In genomic region chr2:30927561-30928075, GRCh38 we compare ENCODE assay signal across 21 cellular contexts.
"Had no signal": no experiment of that assay in that cellular context is flagged by ENCODE, and none has a peak within 500 bp of the region (broad histone marks: within the 10 kb centered on the region; RNA-seq: fewer than 3 reads in every experiment).

No MANE protein-coding gene starts in this region.

- DNase-seq: activated CD4-positive, alpha-beta T cell treated with anti-CD3 and anti-CD28 coated beads, Interleukin-2, amount 10 ng/mL, durations not matched to agents 7 days and 5 days; activated CD4-positive, CD25-positive, alpha-beta regulatory T cell treated with anti-CD3 and anti-CD28 coated beads, Interleukin-2, amount 50 U/mL, for 72 hours; activated CD8-positive, alpha-beta memory T cell treated with anti-CD3 and anti-CD28 coated beads, Interleukin-2, amount 10 ng/mL, durations not matched to agents 7 days and 5 days; activated CD8-positive, alpha-beta T cell treated with anti-CD3 and anti-CD28 coated beads for 36 hours; activated effector memory CD4-positive, alpha-beta T cell treated with anti-CD3 and anti-CD28 coated beads, Interleukin-2, amount 50 U/mL, for 16 hours; activated naive CD4-positive, alpha-beta T cell treated with anti-CD3 and anti-CD28 coated beads, Interleukin-2, amount 50 U/mL, for 16 hours; activated naive CD8-positive, alpha-beta T cell treated with anti-CD3 and anti-CD28 coated beads, Interleukin-2, amount 50 U/mL, for 24 hours; activated T-cell treated with anti-CD3 and anti-CD28 coated beads for 4 hours; effector memory CD4-positive, alpha-beta T cell; foreskin keratinocyte; hypothalamus; nephron progenitor cell; pancreas; right lobe of liver; small intestine; stimulated activated CD4-positive, alpha-beta T cell treated with anti-CD3 and anti-CD28 coated beads, Interleukin-15, amount 100 ng/mL, for 24 hours; stimulated activated naive B cell treated with anti-CD40 and anti-IgM and Interleukin-4, amounts not matched to agents 10 μg/mL and 1 μg/mL and 100 μg/mL, for 72 hours; transverse colon had no signal

- H3K9me3 Mint-ChIP-seq: activated CD4-positive, alpha-beta T cell treated with anti-CD3 and anti-CD28 coated beads, Interleukin-2, amount 10 ng/mL, durations not matched to agents 7 days and 5 days; activated CD8-positive, alpha-beta T cell treated with anti-CD3 and anti-CD28 coated beads for 36 hours; activated naive CD8-positive, alpha-beta T cell treated with anti-CD3 and anti-CD28 coated beads, Interleukin-2, amount 50 U/mL, for 24 hours; memory B cell; nephron progenitor cell; stimulated activated naive B cell treated with anti-CD40 and anti-IgM and Interleukin-4, amounts not matched to agents 10 μg/mL and 1 μg/mL and 100 μg/mL, for 72 hours had no signal

- H3K4me3 Mint-ChIP-seq: activated CD4-positive, alpha-beta T cell treated with anti-CD3 and anti-CD28 coated beads, Interleukin-2, amount 10 ng/mL, durations not matched to agents 7 days and 5 days; activated CD8-positive, alpha-beta memory T cell treated with anti-CD3 and anti-CD28 coated beads, Interleukin-2, amount 10 ng/mL, durations not matched to agents 7 days and 5 days; activated CD8-positive, alpha-beta T cell treated with anti-CD3 and anti-CD28 coated beads for 36 hours; activated naive CD8-positive, alpha-beta T cell treated with anti-CD3 and anti-CD28 coated beads, Interleukin-2, amount 50 U/mL, for 24 hours; memory B cell; nephron progenitor cell; stimulated activated naive B cell treated with anti-CD40 and anti-IgM and Interleukin-4, amounts not matched to agents 10 μg/mL and 1 μg/mL and 100 μg/mL, for 72 hours had no signal

- H3K27ac ChIP-seq: cardiac muscle cell, foreskin keratinocyte, pancreas, right lobe of liver, transverse colon, VCaP had no signal

- H3K4me3 ChIP-seq: cardiac muscle cell, pancreas, right lobe of liver, transverse colon had no signal

- H3K9me3 ChIP-seq: pancreas, right lobe of liver, transverse colon had no signal

- ATAC-seq: activated CD8-positive, alpha-beta memory T cell treated with anti-CD3 and anti-CD28 coated beads, Interleukin-2, amount 10 ng/mL, durations not matched to agents 7 days and 5 days; activated CD8-positive, alpha-beta T cell treated with anti-CD3 and anti-CD28 coated beads for 36 hours; activated naive CD8-positive, alpha-beta T cell treated with anti-CD3 and anti-CD28 coated beads, Interleukin-2, amount 50 U/mL, for 24 hours; foreskin keratinocyte; pancreas; right lobe of liver; stimulated activated naive B cell treated with anti-CD40 and anti-IgM and Interleukin-4, amounts not matched to agents 10 μg/mL and 1 μg/mL and 100 μg/mL, for 72 hours had no signal

- H3K4me1 Mint-ChIP-seq: activated CD4-positive, alpha-beta T cell treated with anti-CD3 and anti-CD28 coated beads, Interleukin-2, amount 10 ng/mL, durations not matched to agents 7 days and 5 days; activated CD8-positive, alpha-beta memory T cell treated with anti-CD3 and anti-CD28 coated beads, Interleukin-2, amount 10 ng/mL, durations not matched to agents 7 days and 5 days; memory B cell; nephron progenitor cell had no signal

- H3K27me3 ChIP-seq: cardiac muscle cell, foreskin keratinocyte, pancreas, right lobe of liver, transverse colon had no signal

- H3K27ac Mint-ChIP-seq: activated CD4-positive, alpha-beta T cell treated with anti-CD3 and anti-CD28 coated beads, Interleukin-2, amount 10 ng/mL, durations not matched to agents 7 days and 5 days; activated CD8-positive, alpha-beta memory T cell treated with anti-CD3 and anti-CD28 coated beads, Interleukin-2, amount 10 ng/mL, durations not matched to agents 7 days and 5 days; activated CD8-positive, alpha-beta T cell treated with anti-CD3 and anti-CD28 coated beads for 36 hours; activated naive CD8-positive, alpha-beta T cell treated with anti-CD3 and anti-CD28 coated beads, Interleukin-2, amount 50 U/mL, for 24 hours; memory B cell; nephron progenitor cell; stimulated activated naive B cell treated with anti-CD40 and anti-IgM and Interleukin-4, amounts not matched to agents 10 μg/mL and 1 μg/mL and 100 μg/mL, for 72 hours had no signal

- H3K36me3 ChIP-seq: cardiac muscle cell, pancreas, right lobe of liver, transverse colon had no signal

- H3K27me3 Mint-ChIP-seq: activated CD4-positive, alpha-beta T cell treated with anti-CD3 and anti-CD28 coated beads, Interleukin-2, amount 10 ng/mL, durations not matched to agents 7 days and 5 days; activated CD8-positive, alpha-beta memory T cell treated with anti-CD3 and anti-CD28 coated beads, Interleukin-2, amount 10 ng/mL, durations not matched to agents 7 days and 5 days; activated CD8-positive, alpha-beta T cell treated with anti-CD3 and anti-CD28 coated beads for 36 hours; activated naive CD8-positive, alpha-beta T cell treated with anti-CD3 and anti-CD28 coated beads, Interleukin-2, amount 50 U/mL, for 24 hours; memory B cell; stimulated activated naive B cell treated with anti-CD40 and anti-IgM and Interleukin-4, amounts not matched to agents 10 μg/mL and 1 μg/mL and 100 μg/mL, for 72 hours had no signal

- H3K4me1 ChIP-seq: foreskin keratinocyte, pancreas, right lobe of liver, transverse colon had no signal

- H3K36me3 Mint-ChIP-seq: activated CD8-positive, alpha-beta memory T cell treated with anti-CD3 and anti-CD28 coated beads, Interleukin-2, amount 10 ng/mL, durations not matched to agents 7 days and 5 days; memory B cell; stimulated activated naive B cell treated with anti-CD40 and anti-IgM and Interleukin-4, amounts not matched to agents 10 μg/mL and 1 μg/mL and 100 μg/mL, for 72 hours had no signal
